29 cellular contexts compared by ENCODE assay signal in the genomic region with DNA sequence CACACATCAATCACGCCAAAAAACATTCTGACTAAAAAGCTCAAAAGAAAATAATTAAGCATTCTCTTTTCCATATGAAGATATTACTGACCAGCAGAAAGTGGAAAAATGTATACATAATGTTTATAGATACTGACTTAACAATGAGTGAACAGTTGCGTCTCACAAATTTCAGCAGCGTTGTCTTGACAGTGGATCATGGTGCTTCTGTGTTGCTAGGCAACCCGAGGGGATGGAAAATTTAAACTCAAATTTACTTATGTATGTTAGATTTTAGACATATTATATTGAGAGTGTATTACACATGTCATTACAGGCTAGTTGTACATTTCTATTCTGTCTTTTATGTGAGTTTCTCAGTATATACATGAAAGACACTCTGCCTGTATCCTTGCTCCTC.
"Had no signal": no experiment of that assay in that cellular context is flagged by ENCODE, and none has a peak within 500 bp of the region (broad histone marks: within the 10 kb centered on the region; RNA-seq: fewer than 3 reads in every experiment).

No MANE protein-coding gene starts in this region.

- H3K27ac Mint-ChIP-seq: activated CD4-positive, alpha-beta memory T cell treated with anti-CD3 and anti-CD28 coated beads for 36 hours; activated CD4-positive, alpha-beta T cell treated with anti-CD3 and anti-CD28 coated beads for 36 hours; activated CD4-positive, alpha-beta T cell treated with anti-CD3 and anti-CD28 coated beads, Interleukin-2, amount 10 ng/mL, durations not matched to agents 24 days and 14 days; activated CD8-positive, alpha-beta memory T cell treated with anti-CD3 and anti-CD28 coated beads, Interleukin-2, amount 10 ng/mL, durations not matched to agents 7 days and 5 days; activated CD8-positive, alpha-beta T cell treated with anti-CD3 and anti-CD28 coated beads, Interleukin-2, amount 10 ng/mL, durations not matched to agents 7 days and 5 days; activated naive CD4-positive, alpha-beta T cell treated with anti-CD3 and anti-CD28 coated beads, Interleukin-2, amount 10 ng/mL, durations not matched to agents 7 days and 5 days; activated naive CD4-positive, alpha-beta T cell treated with anti-CD3 and anti-CD28 coated beads, Interleukin-2, amount 50 U/mL, for 72 hours; activated naive CD8-positive, alpha-beta T cell treated with anti-CD3 and anti-CD28 coated beads, Interleukin-2, amount 10 ng/mL, durations not matched to agents 7 days and 5 days; activated T-helper 1 cell treated with anti-CD3 and anti-CD28 coated beads, Interleukin-12 subunit alpha, Interleukin-12 subunit beta, Interleukin-2, Interleukin-4 antibody, amounts not matched to agents 30 ng/mL and 10 ng/mL and 1 ng/mL, durations not matched to agents 14 hours and 24 hours and 36 hours; activated T-helper 2 cell treated with anti-CD3 and anti-CD28 coated beads, Interferon-gamma antibody, Interleukin-2, Interleukin-4, amounts not matched to agents 10 μg/mL and 5 μg/mL and 100 μg/mL, durations not matched to agents 14 hours and 24 hours and 36 hours; dendritic cell treated with granulocyte-macrophage colony-stimulating factor and Interleukin-4, amounts not matched to agents 40 ng/mL and 50 ng/mL, for 4 days; T-cell; T-helper 17 cell; T-helper 2 cell treated with Interferon-gamma antibody and Interleukin-4, amounts not matched to agents 5 μg/mL and 100 μg/mL, for 36 hours had no signal

- H3K9me3 ChIP-seq: ascending aorta had no signal

- H3K4me1 Mint-ChIP-seq: activated CD4-positive, alpha-beta T cell treated with anti-CD3 and anti-CD28 coated beads for 36 hours; activated CD4-positive, alpha-beta T cell treated with anti-CD3 and anti-CD28 coated beads, Interleukin-2, amount 10 ng/mL, durations not matched to agents 24 days and 14 days; activated CD8-positive, alpha-beta memory T cell treated with anti-CD3 and anti-CD28 coated beads, Interleukin-2, amount 10 ng/mL, durations not matched to agents 7 days and 5 days; activated naive CD4-positive, alpha-beta T cell treated with anti-CD3 and anti-CD28 coated beads, Interleukin-2, amount 10 ng/mL, durations not matched to agents 7 days and 5 days; activated naive CD8-positive, alpha-beta T cell treated with anti-CD3 and anti-CD28 coated beads, Interleukin-2, amount 10 ng/mL, durations not matched to agents 7 days and 5 days; central memory CD8-positive, alpha-beta T cell; T-cell; T-helper 17 cell had no signal

- H3K4me3 ChIP-seq: ascending aorta, coronary artery had no signal

- H3K27me3 ChIP-seq: ascending aorta, brain microvascular endothelial cell, dorsolateral prefrontal cortex had no signal

- H3K27ac ChIP-seq: ascending aorta, brain microvascular endothelial cell, coronary artery had no signal

- H3K36me3 Mint-ChIP-seq: activated CD4-positive, alpha-beta memory T cell treated with anti-CD3 and anti-CD28 coated beads for 36 hours; activated CD8-positive, alpha-beta memory T cell treated with anti-CD3 and anti-CD28 coated beads, Interleukin-2, amount 10 ng/mL, durations not matched to agents 7 days and 5 days; activated naive CD4-positive, alpha-beta T cell treated with anti-CD3 and anti-CD28 coated beads, Interleukin-2, amount 10 ng/mL, durations not matched to agents 7 days and 5 days; activated naive CD4-positive, alpha-beta T cell treated with anti-CD3 and anti-CD28 coated beads, Interleukin-2, amount 50 U/mL, for 72 hours; activated naive CD8-positive, alpha-beta T cell treated with anti-CD3 and anti-CD28 coated beads, Interleukin-2, amount 10 ng/mL, durations not matched to agents 7 days and 5 days; T-cell had no signal

- H3K9me3 Mint-ChIP-seq: activated T-helper 2 cell treated with anti-CD3 and anti-CD28 coated beads, Interferon-gamma antibody, Interleukin-2, Interleukin-4, amounts not matched to agents 10 μg/mL and 5 μg/mL and 100 μg/mL, durations not matched to agents 14 hours and 24 hours and 36 hours; T-helper 2 cell treated with Interferon-gamma antibody and Interleukin-4, amounts not matched to agents 5 μg/mL and 100 μg/mL, for 36 hours had no signal

- H3K27me3 Mint-ChIP-seq: activated CD4-positive, alpha-beta T cell treated with anti-CD3 and anti-CD28 coated beads, Interleukin-2, amount 10 ng/mL, durations not matched to agents 24 days and 14 days; activated CD8-positive, alpha-beta memory T cell treated with anti-CD3 and anti-CD28 coated beads, Interleukin-2, amount 10 ng/mL, durations not matched to agents 7 days and 5 days; activated naive CD4-positive, alpha-beta T cell treated with anti-CD3 and anti-CD28 coated beads, Interleukin-2, amount 10 ng/mL, durations not matched to agents 7 days and 5 days; activated naive CD8-positive, alpha-beta T cell treated with anti-CD3 and anti-CD28 coated beads, Interleukin-2, amount 10 ng/mL, durations not matched to agents 7 days and 5 days; central memory CD8-positive, alpha-beta T cell; dendritic cell treated with granulocyte-macrophage colony-stimulating factor and Interleukin-4, amounts not matched to agents 40 ng/mL and 50 ng/mL, for 4 days had no signal

- H3K4me3 Mint-ChIP-seq: activated CD4-positive, alpha-beta memory T cell treated with anti-CD3 and anti-CD28 coated beads for 36 hours; activated CD4-positive, alpha-beta T cell treated with anti-CD3 and anti-CD28 coated beads for 36 hours; activated CD4-positive, alpha-beta T cell treated with anti-CD3 and anti-CD28 coated beads, Interleukin-2, amount 10 ng/mL, durations not matched to agents 24 days and 14 days; activated CD8-positive, alpha-beta memory T cell treated with anti-CD3 and anti-CD28 coated beads, Interleukin-2, amount 10 ng/mL, durations not matched to agents 7 days and 5 days; activated CD8-positive, alpha-beta T cell treated with anti-CD3 and anti-CD28 coated beads, Interleukin-2, amount 10 ng/mL, durations not matched to agents 7 days and 5 days; activated naive CD4-positive, alpha-beta T cell treated with anti-CD3 and anti-CD28 coated beads, Interleukin-2, amount 10 ng/mL, durations not matched to agents 7 days and 5 days; activated naive CD8-positive, alpha-beta T cell treated with anti-CD3 and anti-CD28 coated beads, Interleukin-2, amount 10 ng/mL, durations not matched to agents 7 days and 5 days; activated T-helper 1 cell treated with anti-CD3 and anti-CD28 coated beads, Interleukin-12 subunit alpha, Interleukin-12 subunit beta, Interleukin-2, Interleukin-4 antibody, amounts not matched to agents 30 ng/mL and 10 ng/mL and 1 ng/mL, durations not matched to agents 14 hours and 24 hours and 36 hours; central memory CD8-positive, alpha-beta T cell; dendritic cell treated with granulocyte-macrophage colony-stimulating factor and Interleukin-4, amounts not matched to agents 40 ng/mL and 50 ng/mL, for 4 days; T-cell; T-helper 17 cell; T-helper 2 cell treated with Interferon-gamma antibody and Interleukin-4, amounts not matched to agents 5 μg/mL and 100 μg/mL, for 36 hours had no signal

- DNase-seq: activated CD4-positive, alpha-beta memory T cell treated with anti-CD3 and anti-CD28 coated beads for 36 hours; activated CD4-positive, alpha-beta T cell treated with anti-CD3 and anti-CD28 coated beads for 36 hours; activated CD4-positive, alpha-beta T cell treated with anti-CD3 and anti-CD28 coated beads, Interleukin-2, amount 10 ng/mL, durations not matched to agents 24 days and 14 days; activated CD4-positive, CD25-positive, alpha-beta regulatory T cell; activated CD4-positive, CD25-positive, alpha-beta regulatory T cell treated with anti-CD3 and anti-CD28 coated beads, Interleukin-2, amount 50 U/mL, for 72 hours; activated CD8-positive, alpha-beta memory T cell treated with anti-CD3 and anti-CD28 coated beads, Interleukin-2, amount 10 ng/mL, durations not matched to agents 7 days and 5 days; activated CD8-positive, alpha-beta memory T cell treated with anti-CD3 and anti-CD28 coated beads, Interleukin-2, amount 50 U/mL, for 4 hours; activated CD8-positive, alpha-beta T cell treated with anti-CD3 and anti-CD28 coated beads, Interleukin-2, amount 10 ng/mL, durations not matched to agents 7 days and 5 days; activated effector memory CD4-positive, alpha-beta T cell treated with anti-CD3 and anti-CD28 coated beads, Interleukin-2, amount 50 U/mL, for 16 hours; activated naive CD4-positive, alpha-beta T cell; activated naive CD4-positive, alpha-beta T cell treated with anti-CD3 and anti-CD28 coated beads, Interleukin-2, amount 10 ng/mL, durations not matched to agents 7 days and 5 days; activated naive CD8-positive, alpha-beta T cell treated with anti-CD3 and anti-CD28 coated beads, Interleukin-2, amount 10 ng/mL, durations not matched to agents 7 days and 5 days; activated T-cell treated with anti-CD3 and anti-CD28 coated beads, Interleukin-2, amount 50 U/mL, for 1 hour; activated T-cell treated with anti-CD3 and anti-CD28 coated beads, Interleukin-2, amount 50 U/mL, for 48 hours; brain microvascular endothelial cell; dorsolateral prefrontal cortex; effector CD4-positive, alpha-beta T cell; foreskin fibroblast; SW 1271; T-cell; T-helper 17 cell had no signal

- H3K36me3 ChIP-seq: ascending aorta, brain microvascular endothelial cell had no signal
